In genomic region chr15:23303654-23304053, GRCh38 we compare ENCODE assay signal across 10 cellular contexts. TPM values are rescaled to one million over a fixed set of nuclear protein-coding genes. Genes with fewer than 3 reads are reported as not detected.
DNase-seq lines count a peak whose midpoint lies in the region; ATAC-seq, FAIRE-seq and TF ChIP-seq lines count a peak whose summit lies in the region.
"Not testable (repeated sequence)": the region's sequence is repeated elsewhere in the genome, so short reads cannot be mapped to it uniquely, and the experiment has no call there.
"Had no signal": no experiment of that assay in that cellular context is flagged by ENCODE, and none has a peak within 500 bp of the region (broad histone marks: within the 10 kb centered on the region; RNA-seq: fewer than 3 reads in every experiment).

No MANE protein-coding gene starts in this region.

- peaks cover 17% of the 10 kb centered on the region for H3K4me1 Mint-ChIP-seq in T-helper 17 cell

- not testable (repeated sequence) for H3K27me3 ChIP-seq in kidney epithelial cell (ENCODE audit: control insufficient read depth, insufficient read depth, low read length)

- not testable (repeated sequence) for H3K27me3 Mint-ChIP-seq in T-helper 17 cell

- not testable (repeated sequence) for TF ChIP-seq CTCF in epithelial cell of proximal tubule (conservative IDR thresholded peaks at IDR 0.05; ENCODE audit: low read depth, low read length); kidney epithelial cell (IDR thresholded peaks at IDR 0.05; ENCODE audit: insufficient read depth, low read length, poor library complexity, severe bottlenecking)

- H3K27ac Mint-ChIP-seq in T-helper 17 cell: peak overlapping the region; percentile 88
- H3K27ac Mint-ChIP-seq in activated naive CD4-positive, alpha-beta T cell treated with anti-CD3 and anti-CD28 coated beads, Interleukin-2, amount 50 U/mL, for 72 hours: peak overlapping the region; percentile 87 to 89

- H3K4me3 Mint-ChIP-seq in T-helper 17 cell: peak overlapping the region; percentile 94

- not testable (repeated sequence) for H3K9me3 ChIP-seq in T-helper 17 cell (ENCODE audit: control insufficient read depth, low read length, poor library complexity, severe bottlenecking)

- peak; percentile 34 for ATAC-seq in HG03565 (IDR thresholded peaks at IDR 0.05; ENCODE audit: unreplicated experiment)
- ATAC-seq in T-helper 17 cell; activated naive CD4-positive, alpha-beta T cell treated with anti-CD3 and anti-CD28 coated beads, Interleukin-2, amount 50 U/mL, for 72 hours: not testable (repeated sequence)

- H3K4me3 ChIP-seq in GM08714 (ENCODE audit: low read length) (peak overlapping the region; percentile 75; the same call in 1 of the 2 replicates), epithelial cell of proximal tubule (ENCODE audit: low read depth, low read length) (peak overlapping the region; percentile 56), kidney epithelial cell (ENCODE audit: low read depth, low read length) (peak overlapping the region; percentile 45)

- not testable (repeated sequence) for H3K9me3 Mint-ChIP-seq in activated naive CD4-positive, alpha-beta T cell treated with anti-CD3 and anti-CD28 coated beads, Interleukin-2, amount 50 U/mL, for 72 hours

- H3K36me3 Mint-ChIP-seq in T-helper 17 cell (ENCODE audit: low read depth): not testable (repeated sequence)
- H3K36me3 Mint-ChIP-seq in activated naive CD4-positive, alpha-beta T cell treated with anti-CD3 and anti-CD28 coated beads, Interleukin-2, amount 50 U/mL, for 72 hours: peaks cover 0 to 17% of the 10 kb centered on the region in 2 donors

- FAIRE-seq in urothelium cell line (lab: Jason Lieb, UNC): not testable (repeated sequence)

- peak in 2 of 3 donors; percentile 16 to 32 for DNase-seq in T-helper 17 cell
- peak; percentile 27 to 67 for DNase-seq in activated naive CD4-positive, alpha-beta T cell treated with anti-CD3 and anti-CD28 coated beads, Interleukin-2, amount 50 U/mL, for 72 hours (ENCODE audit: low spot score in 2 of 2)
- DNase-seq in epithelial cell of proximal tubule (ENCODE audit: low read depth): not testable (repeated sequence)
- DNase-seq in kidney epithelial cell (ENCODE audit: low read depth): peak; percentile 0
- DNase-seq in putamen (ENCODE audit: low spot score): peak; percentile 0
- DNase-seq in urothelium cell line (ENCODE audit: low spot score): peak; percentile 37

- H3K36me3 ChIP-seq in kidney epithelial cell (ENCODE audit: control insufficient read depth, insufficient read depth, low read length): not testable (repeated sequence)

RNA-seq across cellular contexts. Expression of gene GOLGA6L26, which starts 30.3 kb away (rescaled TPM):
- total RNA-seq in T-helper 17 cell: not detected
- total RNA-seq in activated naive CD4-positive, alpha-beta T cell treated with anti-CD3 and anti-CD28 coated beads, Interleukin-2, amount 50 U/mL, for 72 hours: not detected
- not detected in 2 replicates for total RNA-seq in epithelial cell of proximal tubule
- not detected in 2 replicates for total RNA-seq in kidney epithelial cell
- total RNA-seq: HT1080, renal cortical epithelial cell had no signal

RNA-seq across cellular contexts. Expression of gene GOLGA8S, which starts 50.9 kb away (rescaled TPM):
- total RNA-seq in T-helper 17 cell (under 1 TPM; 0.07 to 0.21 TPM), epithelial cell of proximal tubule (not detected in 2 replicates), kidney epithelial cell (not detected in 2 replicates)
- under 1 TPM; 0.23 to 0.25 TPM for total RNA-seq in activated naive CD4-positive, alpha-beta T cell treated with anti-CD3 and anti-CD28 coated beads, Interleukin-2, amount 50 U/mL, for 72 hours
- total RNA-seq: HT1080 had no signal
